Comparison of ENCODE assay signal across 8 cellular contexts in the genomic region with DNA sequence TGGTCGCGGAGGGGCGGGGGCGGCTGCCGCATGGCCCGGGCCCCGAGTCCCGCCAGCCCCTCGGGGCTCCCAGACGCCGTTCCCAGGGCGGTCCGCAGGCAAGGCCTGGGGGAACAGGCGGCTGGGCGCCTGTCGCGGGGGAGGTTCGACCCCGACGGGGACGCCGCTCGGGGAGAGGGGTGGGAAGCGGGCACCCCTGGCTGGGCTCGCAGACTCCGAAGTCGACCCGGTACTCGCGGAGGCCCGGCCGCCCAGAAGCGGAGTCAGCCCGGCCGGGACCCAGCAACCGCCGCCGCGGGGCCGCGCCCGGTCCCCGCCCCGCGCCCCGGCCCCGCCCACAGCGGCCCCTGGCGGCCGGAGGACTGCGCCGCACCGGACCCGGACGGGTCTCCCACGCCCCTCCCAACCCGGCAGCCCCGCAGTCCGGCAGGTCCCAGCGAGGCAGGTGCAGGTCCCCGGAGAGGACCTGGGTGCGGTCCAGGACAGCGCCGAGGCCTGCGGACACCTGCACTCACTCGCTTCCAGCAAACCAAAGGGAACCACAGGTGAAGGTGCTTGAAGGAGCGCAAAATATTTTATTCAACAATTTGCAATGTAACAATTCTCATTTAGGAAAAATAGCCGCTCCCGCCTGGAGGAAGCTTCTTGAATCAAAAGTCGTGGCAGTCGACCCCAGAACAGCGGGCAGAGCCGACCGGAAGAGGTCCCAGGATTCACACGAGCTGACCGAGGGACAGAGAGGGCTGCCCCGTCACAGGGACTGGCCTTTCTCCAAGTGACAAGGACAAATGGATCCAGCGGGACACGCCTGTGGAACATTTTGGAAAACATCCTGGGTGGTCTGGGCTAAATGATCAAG. TPM values are rescaled to one million over a fixed set of nuclear protein-coding genes. Genes with fewer than 3 reads are reported as not detected.
A peak's percentile ranks its signal among the peaks of the same experiment; 100 is the strongest.
DNase-seq lines count a peak whose midpoint lies in the region; ATAC-seq lines count a peak whose summit lies in the region.

A gene with protein sequence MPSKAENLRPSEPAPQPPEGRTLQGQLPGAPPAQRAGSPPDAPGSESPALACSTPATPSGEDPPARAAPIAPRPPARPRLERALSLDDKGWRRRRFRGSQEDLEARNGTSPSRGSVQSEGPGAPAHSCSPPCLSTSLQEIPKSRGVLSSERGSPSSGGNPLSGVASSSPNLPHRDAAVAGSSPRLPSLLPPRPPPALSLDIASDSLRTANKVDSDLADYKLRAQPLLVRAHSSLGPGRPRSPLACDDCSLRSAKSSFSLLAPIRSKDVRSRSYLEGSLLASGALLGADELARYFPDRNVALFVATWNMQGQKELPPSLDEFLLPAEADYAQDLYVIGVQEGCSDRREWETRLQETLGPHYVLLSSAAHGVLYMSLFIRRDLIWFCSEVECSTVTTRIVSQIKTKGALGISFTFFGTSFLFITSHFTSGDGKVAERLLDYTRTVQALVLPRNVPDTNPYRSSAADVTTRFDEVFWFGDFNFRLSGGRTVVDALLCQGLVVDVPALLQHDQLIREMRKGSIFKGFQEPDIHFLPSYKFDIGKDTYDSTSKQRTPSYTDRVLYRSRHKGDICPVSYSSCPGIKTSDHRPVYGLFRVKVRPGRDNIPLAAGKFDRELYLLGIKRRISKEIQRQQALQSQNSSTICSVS (minus strand): TSS at position 296 of the 859 bp plus-strand sequence. CDS start 426 bp downstream, outside the sequence.

- peak; percentile 77 for ATAC-seq in HG02885 (IDR thresholded peaks at IDR 0.05; ENCODE audit: poor library complexity, unreplicated experiment)

- peaks cover 8% of the 10 kb centered on the region for H3K4me1 ChIP-seq in ectodermal cell (ENCODE audit: control insufficient read depth, insufficient read depth, low read length)

- peak within 1 kb of the TSS; percentile 55 for H3K27ac ChIP-seq in ectodermal cell (ENCODE audit: insufficient read depth, low read depth, low read length, poor library complexity, severe bottlenecking)

- H3K27me3 ChIP-seq in ectodermal cell (ENCODE audit: control insufficient read depth, insufficient read depth, low read length, poor library complexity, severe bottlenecking), result no peaks in the 10 kb centered on the region

- WGBS in ectodermal cell, 2 experiments, result 14 to 15% methylated on average over 79 of the region's 79 CpGs

- no peaks in the 10 kb centered on the region for H3K9me3 Mint-ChIP-seq in activated CD4-positive, alpha-beta memory T cell treated with anti-CD3 and anti-CD28 coated beads, Interleukin-2, amount 10 ng/mL, durations not matched to agents 7 days and 5 days

- peak within 1 kb of the TSS; percentile 87 for H3K4me3 Mint-ChIP-seq in activated CD4-positive, alpha-beta memory T cell treated with anti-CD3 and anti-CD28 coated beads, Interleukin-2, amount 10 ng/mL, durations not matched to agents 7 days and 5 days

- no peak within 1 kb of the TSS for H3K27ac Mint-ChIP-seq in activated CD4-positive, alpha-beta memory T cell treated with anti-CD3 and anti-CD28 coated beads, Interleukin-2, amount 10 ng/mL, durations not matched to agents 7 days and 5 days

- H3K9me3 ChIP-seq in ectodermal cell (ENCODE audit: control insufficient read depth, low read length), result no peaks in the 10 kb centered on the region

- peak within 1 kb of the TSS; percentile 86 for H3K4me3 ChIP-seq in ectodermal cell (ENCODE audit: insufficient read depth, low read depth, low read length)

- CTCF ChIA-PET in activated CD4-positive, alpha-beta memory T cell treated with anti-CD3 and anti-CD28 coated beads, Interleukin-2, amount 10 ng/mL, durations not matched to agents 7 days and 5 days (lab: Charles Lee), result interaction anchor here (0.6 to 2.9 kb wide), 3 partner anchors 10 to 77 kb away, joined by 3 to 8 read pairs (median 3); a partner anchor contains a TSS

- POLR2A ChIA-PET in activated CD4-positive, alpha-beta memory T cell treated with anti-CD3 and anti-CD28 coated beads, Interleukin-2, amount 10 ng/mL, durations not matched to agents 7 days and 5 days (lab: Charles Lee), result interaction anchor here (0.8 to 2.7 kb wide), 4 partner anchors 29 to 288 kb away, joined by 3 to 16 read pairs (median 6); a partner anchor contains a TSS

- H3K27me3 Mint-ChIP-seq in activated CD4-positive, alpha-beta memory T cell treated with anti-CD3 and anti-CD28 coated beads, Interleukin-2, amount 10 ng/mL, durations not matched to agents 7 days and 5 days, result no peaks in the 10 kb centered on the region

- H3K4me1 Mint-ChIP-seq in activated CD4-positive, alpha-beta memory T cell treated with anti-CD3 and anti-CD28 coated beads, Interleukin-2, amount 10 ng/mL, durations not matched to agents 7 days and 5 days, result peaks cover 28% of the 10 kb centered on the region

- peaks cover 39% of the 10 kb centered on the region for H3K36me3 Mint-ChIP-seq in activated CD4-positive, alpha-beta memory T cell treated with anti-CD3 and anti-CD28 coated beads, Interleukin-2, amount 10 ng/mL, durations not matched to agents 7 days and 5 days (ENCODE audit: low read depth)

- H3K36me3 ChIP-seq in ectodermal cell (ENCODE audit: control insufficient read depth, insufficient read depth, low read length), result peaks cover 10% of the 10 kb centered on the region

- DNase-seq in SIG-M5 treated with dmso at 0.1 percent for 504 hours (lab: John Stamatoyannopoulos, UW; ENCODE audit: unreplicated experiment) (peak; percentile 50), SIG-M5 (lab: John Stamatoyannopoulos, UW) (no peak), NCI-H2227 (lab: John Stamatoyannopoulos, UW; ENCODE audit: unreplicated experiment) (peak; percentile 82), lung microvascular endothelial cell (ENCODE audit: low read depth in 2 of 2) (peak; percentile 74 to 84)
- peak; percentile 84 for DNase-seq in activated CD4-positive, alpha-beta memory T cell treated with anti-CD3 and anti-CD28 coated beads, Interleukin-2, amount 10 ng/mL, durations not matched to agents 7 days and 5 days
- DNase-seq in stimulated activated CD4-positive, alpha-beta T cell treated with anti-CD3 and anti-CD28 coated beads, TNF-alpha, amount 100 ng/mL, for 48 hours (ENCODE audit: low read depth in 3 of 3), result peak; percentile 54 to 81 (median 71)

RNA-seq across cellular contexts. Expression of the gene that starts here (rescaled TPM):
- 10 to 100 TPM; 19.5 to 21.6 TPM for total RNA-seq in activated CD4-positive, alpha-beta memory T cell treated with anti-CD3 and anti-CD28 coated beads, Interleukin-2, amount 10 ng/mL, durations not matched to agents 7 days and 5 days
- 22.8 TPM for polyA plus RNA-seq in ectodermal cell (2013, experiment 1 of 4)
- polyA plus RNA-seq in ectodermal cell (2013, experiment 2 of 4), result 19.1 TPM
- 20.5 TPM for polyA plus RNA-seq in ectodermal cell (2013, experiment 3 of 4)
- 23.1 TPM for polyA plus RNA-seq in ectodermal cell (2013, experiment 4 of 4)
- 3.3 and 4.0 TPM in 2 replicates for total RNA-seq in lung microvascular endothelial cell
